ENCODE assay signal across 12 cellular contexts in genomic region chr14:47439953-47440352, GRCh38.
A peak's percentile ranks its signal among the peaks of the same experiment; 100 is the strongest.
DNase-seq lines count a peak whose midpoint lies in the region; FAIRE-seq and TF ChIP-seq lines count a peak whose summit lies in the region.
"Had no signal": no experiment of that assay in that cellular context is flagged by ENCODE, and none has a peak within 500 bp of the region (broad histone marks: within the 10 kb centered on the region; RNA-seq: fewer than 3 reads in every experiment).

No MANE protein-coding gene starts in this region.

- H3K27me3 ChIP-seq in H1 (replicated peaks in 1 of 4; ENCODE audit: control insufficient read depth in 3 of 4, extremely low read depth in 1 of 4, insufficient read depth in 3 of 4, low read length in 3 of 4) (no peaks in the 10 kb centered on the region), trophoblast cell (ENCODE audit: insufficient read depth, low read length) (no peaks in the 10 kb centered on the region)
- H3K27me3 ChIP-seq: BLaER1 treated with 17β-estradiol and CSF1 and Interleukin-3, amounts not matched to agents 10 nM and 100 nM had no signal

- H2BK12ac ChIP-seq in H1 (ENCODE audit: low read depth, low read length) (0 out of 2 replicates have a peak overlapping the region, but pooled peaks have one; percentile 72), trophoblast cell (ENCODE audit: low read length) (no peak overlapping the region)

- H3K9ac ChIP-seq in H1 (replicated peaks in 1 of 4; ENCODE audit: extremely low read depth in 1 of 4, low read depth in 3 of 4, low read length in 3 of 4) (no peak overlapping the region), trophoblast cell (ENCODE audit: low read length) (peak overlapping the region; percentile 43)
- H3K9ac ChIP-seq: BLaER1 treated with 17β-estradiol and CSF1 and Interleukin-3, amounts not matched to agents 10 nM and 100 nM had no signal

- peak overlapping the region; percentile 45; the same call in 1 of the 2 replicates for H2BK5ac ChIP-seq in H1 (ENCODE audit: low read depth, low read length)
- H2BK5ac ChIP-seq in trophoblast cell (ENCODE audit: low read depth, low read length, poor library complexity), result no peak overlapping the region

- H3K56ac ChIP-seq in H1 (replicated peaks; ENCODE audit: insufficient read length, low read depth, low read length), result no peak overlapping the region

- no peaks in the 10 kb centered on the region for H4K20me1 ChIP-seq in H1 (replicated peaks in 1 of 2; ENCODE audit: control insufficient read depth in 1 of 2, insufficient read depth in 2 of 2, low read length in 2 of 2)
- H4K20me1 ChIP-seq: BLaER1 treated with 17β-estradiol and CSF1 and Interleukin-3, amounts not matched to agents 10 nM and 100 nM had no signal

- H2AK5ac ChIP-seq in H1 (ENCODE audit: low read depth, low read length) (peak overlapping the region; percentile 7; the same call in 1 of the 2 replicates), trophoblast cell (ENCODE audit: low read length) (no peak overlapping the region)

- WGBS in H1 (ENCODE audit: extremely low coverage in 1 of 2, insufficient coverage in 1 of 2, insufficient read length in 1 of 2, insufficient replicate concordance in 2 of 2, low coverage in 1 of 2, low lambda C conversion rate in 2 of 2, missing lambda C conversion rate in 1 of 2), 2 experiments, result 78% methylated on average over 2 of the region's 2 CpGs; no CpG with 5 or more reads in 1 of the 2 experiments
- no CpG with 5 or more reads among the region's 2 CpGs for WGBS in trophoblast cell (ENCODE audit: extremely low coverage, insufficient coverage, insufficient read length)

- no peak for TF ChIP-seq POLR2A in H1 (IDR thresholded peaks at IDR 0.05; ENCODE audit: control extremely low read depth in 1 of 2, low read depth in 2 of 2, low read length in 2 of 2)

- POLR2A ChIA-PET in H1 (lab: Charles Lee; ENCODE audit: partially characterized antibody), result no interaction called here

- no peak for FAIRE-seq in H1 (lab: Jason Lieb, UNC)

- H3K4me1 ChIP-seq in H1 (replicated peaks in 1 of 4; ENCODE audit: control insufficient read depth in 3 of 4, insufficient read depth in 4 of 4, low read length in 3 of 4) (peaks cover 0 to 13% (median 7%) of the 10 kb centered on the region in 4 experiments; a peak in 6 of 7 replicates), trophoblast cell (ENCODE audit: control insufficient read depth in 1 of 2, insufficient read depth in 2 of 2, low read length in 2 of 2) (no peaks in the 10 kb centered on the region)

- no peak for TF ChIP-seq CTCF in H1 (IDR thresholded peaks at IDR 0.05; ENCODE audit: control extremely low read depth in 1 of 3, insufficient read depth in 1 of 3, low read depth in 1 of 3, low read length in 3 of 3)

- DNase-seq in NCI-H69 (lab: John Stamatoyannopoulos, UW) (peak; percentile 15), H1 (ENCODE audit: low read depth in 1 of 2, low spot score in 2 of 2) (no peak), iPS-NIHi11 (ENCODE audit: low spot score) (peak; percentile 4), trophoblast cell (no peak), HuH-7.5 (ENCODE audit: low spot score) (no peak), NCI-H1417 treated with DMSO at 0.1 percent for 48 hours (lab: John Stamatoyannopoulos, UW) (no peak)
- no peak for DNase-seq in activated T-cell treated with anti-CD3 and anti-CD28 coated beads, Interleukin-2, amount 50 U/mL, for 48 hours
- no peak for DNase-seq in stimulated activated CD4-positive, alpha-beta T cell treated with anti-CD3 and anti-CD28 coated beads, Interleukin-15, amount 100 ng/mL, for 24 hours
- DNase-seq: ACHN; CD4-positive, CD25-positive, alpha-beta regulatory T cell; H7 had no signal

- H2BK20ac ChIP-seq in H1 (ENCODE audit: low read length), result no peak overlapping the region

- H2AFZ ChIP-seq in H1 (ENCODE audit: low read length) (0 out of 2 replicates have a peak overlapping the region, but pooled peaks have one; percentile 3), trophoblast cell (ENCODE audit: insufficient read depth, low read length, poor library complexity) (no peak overlapping the region)

- CTCF ChIA-PET in H1 (lab: Charles Lee; ENCODE audit: partially characterized antibody), result interaction anchor here (0.6 to 1.2 kb wide), 4 partner anchors 93 to 451 kb away, joined by 3 read pairs; no protein-coding TSS in a partner anchor

- TF ChIP-seq EP300 in H1 (IDR thresholded peaks at IDR 0.05; ENCODE audit: borderline replicate concordance in 1 of 2, low read depth in 2 of 2, low read length in 2 of 2), result no peak

- H3K4me3 ChIP-seq in H1 (ENCODE audit: extremely low read depth in 1 of 4, insufficient read depth in 2 of 4, low read depth in 3 of 4, low read length in 4 of 4) (no peak overlapping the region), trophoblast cell (ENCODE audit: low read depth, low read length) (no peak overlapping the region)
- H3K4me3 ChIP-seq: BLaER1 treated with 17β-estradiol and CSF1 and Interleukin-3, amounts not matched to agents 10 nM and 100 nM had no signal

- H3K23me2 ChIP-seq in H1 (ENCODE audit: low read depth, low read length), result no peaks in the 10 kb centered on the region

- H3K18ac ChIP-seq in H1 (ENCODE audit: extremely low read depth, low read length) (0 out of 2 replicates have a peak overlapping the region, but pooled peaks have one; percentile 35), trophoblast cell (ENCODE audit: low read length) (no peak overlapping the region)

- no peak for TF ChIP-seq RAD21 in H1 (IDR thresholded peaks at IDR 0.05 in 1 of 2, conservative IDR thresholded peaks at IDR 0.05 in 1 of 2; ENCODE audit: low read depth in 2 of 2, low read length in 2 of 2)

- H3K23ac ChIP-seq in H1 (ENCODE audit: insufficient read length), result no peak overlapping the region
- H3K23ac ChIP-seq in trophoblast cell (ENCODE audit: low read length), result no peak overlapping the region

- no peak overlapping the region for H4K8ac ChIP-seq in H1 (ENCODE audit: extremely low read depth, insufficient read depth, low read length)
- no peak overlapping the region for H4K8ac ChIP-seq in trophoblast cell (ENCODE audit: low read depth, low read length)

- H3K14ac ChIP-seq in H1 (ENCODE audit: insufficient read length) (no peak overlapping the region), trophoblast cell (ENCODE audit: low read length) (no peak overlapping the region)

- peak overlapping the region; percentile 45 for H4K91ac ChIP-seq in H1 (replicated peaks; ENCODE audit: insufficient read length, low read length)
- H4K91ac ChIP-seq in trophoblast cell (ENCODE audit: low read depth, low read length), result no peak overlapping the region

- H3K27ac ChIP-seq in H1 (ENCODE audit: low read depth, low read length), result no peak overlapping the region
- H3K27ac ChIP-seq in trophoblast cell (ENCODE audit: low read depth, low read length), result no peak overlapping the region
- H3K27ac ChIP-seq: BLaER1 treated with 17β-estradiol and CSF1 and Interleukin-3, amounts not matched to agents 10 nM and 100 nM had no signal

- H3K4ac ChIP-seq in H1 (replicated peaks; ENCODE audit: insufficient read length, low read depth, low read length), result no peak overlapping the region
- H3K4ac ChIP-seq in trophoblast cell (ENCODE audit: low read depth, low read length), result no peak overlapping the region

- H3K9me3 ChIP-seq in H1 (ENCODE audit: insufficient read depth in 2 of 2, low read depth in 1 of 2, low read length in 1 of 2) (no peaks in the 10 kb centered on the region), trophoblast cell (ENCODE audit: insufficient read depth, low read depth, low read length) (no peaks in the 10 kb centered on the region)
- H3K9me3 ChIP-seq: BLaER1 treated with 17β-estradiol and CSF1 and Interleukin-3, amounts not matched to agents 10 nM and 100 nM had no signal

- no peaks in the 10 kb centered on the region for H3K79me2 ChIP-seq in H1 (ENCODE audit: control insufficient read depth in 1 of 2, insufficient read depth in 2 of 2, low read length in 2 of 2)
- H3K79me2 ChIP-seq in trophoblast cell (ENCODE audit: control insufficient read depth, insufficient read depth, low read length, poor library complexity), result no peaks in the 10 kb centered on the region

- H2BK120ac ChIP-seq in H1 (replicated peaks; ENCODE audit: low read depth, low read length) (no peak overlapping the region), trophoblast cell (ENCODE audit: insufficient read depth, low read length, poor library complexity) (no peak overlapping the region)

- H3K79me1 ChIP-seq in H1 (ENCODE audit: low read depth, low read length) (no peaks in the 10 kb centered on the region), trophoblast cell (ENCODE audit: low read length) (no peaks in the 10 kb centered on the region)

- H4K12ac ChIP-seq in trophoblast cell (ENCODE audit: low read depth, low read length), result no peak overlapping the region

- H3K4me2 ChIP-seq in H1 (ENCODE audit: insufficient read depth in 1 of 2, low read depth in 2 of 2, low read length in 2 of 2) (no peak overlapping the region), trophoblast cell (ENCODE audit: low read length) (no peak overlapping the region)

- no peak overlapping the region for H4K5ac ChIP-seq in H1 (ENCODE audit: insufficient read length, low read depth, low read length)

- H3K36me3 ChIP-seq in H1 (ENCODE audit: control insufficient read depth in 2 of 4, insufficient read depth in 4 of 4, low read length in 3 of 4) (no peaks in the 10 kb centered on the region), trophoblast cell (ENCODE audit: control insufficient read depth in 1 of 2, insufficient read depth in 2 of 2, low read length in 2 of 2) (no peaks in the 10 kb centered on the region)
- H3K36me3 ChIP-seq: BLaER1 treated with 17β-estradiol and CSF1 and Interleukin-3, amounts not matched to agents 10 nM and 100 nM had no signal

- H2BK15ac ChIP-seq in H1 (ENCODE audit: low read length), result no peak overlapping the region

TF ChIP-seq in H1, 55 proteins besides CTCF, POLR2A, EP300 and RAD21:
- TF ChIP-seq HDAC2 (IDR thresholded peaks at IDR 0.05; ENCODE audit: borderline replicate concordance in 1 of 2, low read depth in 2 of 2, low read length in 2 of 2), result no peak
- no peak for TF ChIP-seq CEBPB (IDR thresholded peaks at IDR 0.05; ENCODE audit: low read depth, low read length)

Comparison
In these comparisons a context has a peak if more than half of its experiments do, and no peak if none do; other contexts are left out.
1. DNase-seq: peak in NCI-H69 (single experiment) and iPS-NIHi11 (single experiment); none in H1 (0 of 2), trophoblast cell (0 of 2), activated T-cell treated with anti-CD3 and anti-CD28 coated beads, Interleukin-2, amount 50 U/mL, for 48 hours (0 of 2), HuH-7.5 (single experiment), stimulated activated CD4-positive, alpha-beta T cell treated with anti-CD3 and anti-CD28 coated beads, Interleukin-15, amount 100 ng/mL, for 24 hours (single experiment) and NCI-H1417 treated with DMSO at 0.1 percent for 48 hours (single experiment).